ENCODE assay signal across 1 cellular context in the genomic region with DNA sequence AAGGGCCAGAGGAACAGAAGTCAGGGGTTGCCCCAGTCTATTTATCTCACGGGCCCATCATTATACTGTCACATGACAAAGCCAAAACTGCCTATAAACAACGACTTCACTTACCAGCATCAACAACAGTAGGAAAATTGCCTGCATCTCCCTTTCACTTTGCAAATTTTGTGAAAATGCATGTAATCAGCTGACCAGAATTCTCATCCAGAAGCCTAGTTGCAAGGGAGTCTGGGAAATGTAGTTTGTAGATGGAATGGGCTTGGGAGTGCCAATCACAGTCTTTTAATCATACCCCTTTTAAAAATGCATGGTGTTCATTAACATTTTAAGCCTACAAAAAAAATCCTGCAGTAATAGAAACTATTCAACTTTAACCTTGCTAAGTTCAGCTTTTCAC.
TF ChIP-seq lines count a peak whose summit lies in the region.

No MANE protein-coding gene starts in this region.

TF ChIP-seq in GM12878, 131 proteins besides CTCF, POLR2A, EP300 and RAD21 (continued from another document):
- TF ChIP-seq HCFC1 (IDR thresholded peaks at IDR 0.05; ENCODE audit: low read length) (peak; percentile 64), ZNF217 (IDR thresholded peaks at IDR 0.05) (no peak), RAD51 (IDR thresholded peaks at IDR 0.05) (peak; percentile 63; the same call in 1 of the 2 replicates), CREB1 (IDR thresholded peaks at IDR 0.05; ENCODE audit: low read depth) (no peak)
- TF ChIP-seq, protein P1, sequence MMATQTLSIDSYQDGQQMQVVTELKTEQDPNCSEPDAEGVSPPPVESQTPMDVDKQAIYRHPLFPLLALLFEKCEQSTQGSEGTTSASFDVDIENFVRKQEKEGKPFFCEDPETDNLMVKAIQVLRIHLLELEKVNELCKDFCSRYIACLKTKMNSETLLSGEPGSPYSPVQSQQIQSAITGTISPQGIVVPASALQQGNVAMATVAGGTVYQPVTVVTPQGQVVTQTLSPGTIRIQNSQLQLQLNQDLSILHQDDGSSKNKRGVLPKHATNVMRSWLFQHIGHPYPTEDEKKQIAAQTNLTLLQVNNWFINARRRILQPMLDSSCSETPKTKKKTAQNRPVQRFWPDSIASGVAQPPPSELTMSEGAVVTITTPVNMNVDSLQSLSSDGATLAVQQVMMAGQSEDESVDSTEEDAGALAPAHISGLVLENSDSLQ (IDR thresholded peaks at IDR 0.05): peak; percentile 54
- TF ChIP-seq, protein P2, sequence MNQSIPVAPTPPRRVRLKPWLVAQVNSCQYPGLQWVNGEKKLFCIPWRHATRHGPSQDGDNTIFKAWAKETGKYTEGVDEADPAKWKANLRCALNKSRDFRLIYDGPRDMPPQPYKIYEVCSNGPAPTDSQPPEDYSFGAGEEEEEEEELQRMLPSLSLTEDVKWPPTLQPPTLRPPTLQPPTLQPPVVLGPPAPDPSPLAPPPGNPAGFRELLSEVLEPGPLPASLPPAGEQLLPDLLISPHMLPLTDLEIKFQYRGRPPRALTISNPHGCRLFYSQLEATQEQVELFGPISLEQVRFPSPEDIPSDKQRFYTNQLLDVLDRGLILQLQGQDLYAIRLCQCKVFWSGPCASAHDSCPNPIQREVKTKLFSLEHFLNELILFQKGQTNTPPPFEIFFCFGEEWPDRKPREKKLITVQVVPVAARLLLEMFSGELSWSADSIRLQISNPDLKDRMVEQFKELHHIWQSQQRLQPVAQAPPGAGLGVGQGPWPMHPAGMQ (IDR thresholded peaks at IDR 0.05; ENCODE audit: borderline replicate concordance): no peak
- TF ChIP-seq, protein P3, sequence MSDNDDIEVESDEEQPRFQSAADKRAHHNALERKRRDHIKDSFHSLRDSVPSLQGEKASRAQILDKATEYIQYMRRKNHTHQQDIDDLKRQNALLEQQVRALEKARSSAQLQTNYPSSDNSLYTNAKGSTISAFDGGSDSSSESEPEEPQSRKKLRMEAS (IDR thresholded peaks at IDR 0.05; ENCODE audit: low read depth, low read length): no peak
- TF ChIP-seq, protein P4, sequence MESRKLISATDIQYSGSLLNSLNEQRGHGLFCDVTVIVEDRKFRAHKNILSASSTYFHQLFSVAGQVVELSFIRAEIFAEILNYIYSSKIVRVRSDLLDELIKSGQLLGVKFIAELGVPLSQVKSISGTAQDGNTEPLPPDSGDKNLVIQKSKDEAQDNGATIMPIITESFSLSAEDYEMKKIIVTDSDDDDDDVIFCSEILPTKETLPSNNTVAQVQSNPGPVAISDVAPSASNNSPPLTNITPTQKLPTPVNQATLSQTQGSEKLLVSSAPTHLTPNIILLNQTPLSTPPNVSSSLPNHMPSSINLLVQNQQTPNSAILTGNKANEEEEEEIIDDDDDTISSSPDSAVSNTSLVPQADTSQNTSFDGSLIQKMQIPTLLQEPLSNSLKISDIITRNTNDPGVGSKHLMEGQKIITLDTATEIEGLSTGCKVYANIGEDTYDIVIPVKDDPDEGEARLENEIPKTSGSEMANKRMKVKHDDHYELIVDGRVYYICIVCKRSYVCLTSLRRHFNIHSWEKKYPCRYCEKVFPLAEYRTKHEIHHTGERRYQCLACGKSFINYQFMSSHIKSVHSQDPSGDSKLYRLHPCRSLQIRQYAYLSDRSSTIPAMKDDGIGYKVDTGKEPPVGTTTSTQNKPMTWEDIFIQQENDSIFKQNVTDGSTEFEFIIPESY (IDR thresholded peaks at IDR 0.05): no peak
